Comparison of ENCODE assay signal across 9 cellular contexts in genomic region chr19:14337510-14337909, GRCh38. TPM values are rescaled to one million over a fixed set of nuclear protein-coding genes. Genes with fewer than 3 reads are reported as not detected.
DNase-seq lines count a peak whose midpoint lies in the region; ATAC-seq and TF ChIP-seq lines count a peak whose summit lies in the region.
"Had no signal": no experiment of that assay in that cellular context is flagged by ENCODE, and none has a peak within 500 bp of the region (broad histone marks: within the 10 kb centered on the region; RNA-seq: fewer than 3 reads in every experiment).

No MANE protein-coding gene starts in this region.

- no CpG with 5 or more reads among the region's 13 CpGs for WGBS in H9 (ENCODE audit: extremely low coverage, insufficient read length, low lambda C conversion rate)

- H3K9me3 Mint-ChIP-seq in H9 (peaks cover 5 to 7% of the 10 kb centered on the region in 2 experiments; a peak in 4 of 5 replicates), progenitor cell of endocrine pancreas (ENCODE audit: low read depth) (no peaks in the 10 kb centered on the region)

- ATAC-seq in esophagus mucosa (peak; percentile 29), HG03521 (IDR thresholded peaks at IDR 0.05; ENCODE audit: unreplicated experiment) (no peak)

- H2BK12ac ChIP-seq in H9 (ENCODE audit: insufficient read length, low read depth, low read length): no peak overlapping the region

- no peak overlapping the region for H3K18ac ChIP-seq in H9 (ENCODE audit: insufficient read length, low read depth, low read length)

- no peak overlapping the region for H4K91ac ChIP-seq in H9 (ENCODE audit: insufficient read length, low read depth, low read length)

- H3K79me1 ChIP-seq in H9 (ENCODE audit: insufficient read depth, low read depth, low read length, poor library complexity, severe bottlenecking): no peaks in the 10 kb centered on the region

- no peak overlapping the region for H3K56ac ChIP-seq in H9 (ENCODE audit: insufficient read length, low read depth, low read length)

- TF ChIP-seq CTCF in H9 (conservative IDR thresholded peaks at IDR 0.05) (no peak), progenitor cell of endocrine pancreas (IDR thresholded peaks at IDR 0.05; ENCODE audit: unreplicated experiment) (no peak)

- H3K14ac ChIP-seq in H9 (ENCODE audit: insufficient read depth, low read length): no peak overlapping the region

- peak; percentile 39 for DNase-seq in AG08396 (ENCODE audit: low spot score)
- DNase-seq in H9: peak; percentile 75
- DNase-seq in T-helper 22 cell (ENCODE audit: low read depth): peak; percentile 16
- no peak for DNase-seq in progenitor cell of endocrine pancreas (ENCODE audit: low spot score, unreplicated experiment)
- no peak for DNase-seq in putamen (ENCODE audit: low spot score)
- no peak for DNase-seq in pons (ENCODE audit: low spot score)

- H3K27ac ChIP-seq in H9 (ENCODE audit: insufficient read length, low read depth, low read length): no peak overlapping the region
- H3K27ac ChIP-seq: HL-60 had no signal

- no peak overlapping the region for H2BK120ac ChIP-seq in H9 (ENCODE audit: low read depth, low read length, poor library complexity, severe bottlenecking)

- H4K20me1 ChIP-seq in H9 (ENCODE audit: control insufficient read depth, insufficient read depth, insufficient read length): no peaks in the 10 kb centered on the region

- no peaks in the 10 kb centered on the region for H3K4me1 ChIP-seq in H9 (ENCODE audit: insufficient read depth, low read length)

- H3K27me3 ChIP-seq in H9 (ENCODE audit: insufficient read depth, low read length): no peaks in the 10 kb centered on the region

- no peak overlapping the region for H3T11ph ChIP-seq in H9 (ENCODE audit: low read length)

- no peak overlapping the region for H4K5ac ChIP-seq in H9 (ENCODE audit: insufficient read length, low read depth, low read length)

- H2AK5ac ChIP-seq in H9 (ENCODE audit: insufficient read length, low read length): no peak overlapping the region

- H3K4me3 Mint-ChIP-seq in H9 (no peak overlapping the region; a peak in 1 of 5 replicates), progenitor cell of endocrine pancreas (ENCODE audit: low read depth) (no peak overlapping the region)

- no peak overlapping the region for H3K4ac ChIP-seq in H9 (ENCODE audit: low read depth, low read length)

- H3K4me1 Mint-ChIP-seq in H9 (peaks cover 8 to 18% of the 10 kb centered on the region in 2 experiments), progenitor cell of endocrine pancreas (ENCODE audit: low read depth) (peaks cover 1% of the 10 kb centered on the region)

- H3K9me3 ChIP-seq in H9 (ENCODE audit: control insufficient read depth, low read depth, low read length): no peaks in the 10 kb centered on the region

- H2AFZ ChIP-seq in H9 (ENCODE audit: low read length): no peak overlapping the region

- H3K27me3 Mint-ChIP-seq in H9 (ENCODE audit: low read depth) (peaks cover 9% of the 10 kb centered on the region), progenitor cell of endocrine pancreas (peaks cover 6% of the 10 kb centered on the region)

- H3K36me3 Mint-ChIP-seq in H9 (ENCODE audit: insufficient read depth in 1 of 3, low read depth in 3 of 3) (peaks cover 0 to 6% (median 2%) of the 10 kb centered on the region in 3 experiments; a peak in 3 of 7 replicates), progenitor cell of endocrine pancreas (ENCODE audit: insufficient read depth) (no peaks in the 10 kb centered on the region)

- H3K79me2 ChIP-seq in H9 (ENCODE audit: insufficient read depth, low read length): no peaks in the 10 kb centered on the region

- no peak overlapping the region for H3K23ac ChIP-seq in H9 (ENCODE audit: insufficient read length, low read depth, low read length)

- H3K23me2 ChIP-seq in H9 (ENCODE audit: insufficient read length, low read depth, low read length, poor library complexity, severe bottlenecking): peaks cover 6% of the 10 kb centered on the region

- H2BK15ac ChIP-seq in H9 (ENCODE audit: low read depth, low read length): no peak overlapping the region

- no peak overlapping the region for H2BK5ac ChIP-seq in H9 (ENCODE audit: insufficient read length, low read length)

- no peak overlapping the region for H3K9ac ChIP-seq in H9 (ENCODE audit: extremely low read depth, insufficient read length, low read length)

- H3K27ac Mint-ChIP-seq in H9 (0 out of 7 replicates have a peak overlapping the region, but pooled peaks of 1 of the 3 experiments have one; percentile 39), progenitor cell of endocrine pancreas (no peak overlapping the region)

- no peak overlapping the region for H3K4me2 ChIP-seq in H9 (ENCODE audit: insufficient read depth, insufficient read length, low read length)

- H2BK20ac ChIP-seq in H9 (ENCODE audit: low read depth, low read length, poor library complexity, severe bottlenecking): no peak overlapping the region

- H4K8ac ChIP-seq in H9 (replicated peaks; ENCODE audit: insufficient read length, low read depth, low read length): no peak overlapping the region

RNA-seq across cellular contexts. Expression of gene ADGRE5, which starts 43.7 kb away (rescaled TPM):
- total RNA-seq in H9 (2021) (0.96 and 0.97 TPM in 2 replicates), esophagus mucosa (4.8 TPM), progenitor cell of endocrine pancreas (0.96 and 1.0 TPM in 2 replicates)

Comparison
In these comparisons a context has a peak if more than half of its experiments do, and no peak if none do; other contexts are left out.
1. DNase-seq: peak in AG08396 (single experiment), H9 (single experiment) and T-helper 22 cell (single experiment); none in progenitor cell of endocrine pancreas (single experiment), putamen (single experiment) and pons (single experiment).